In genomic region chr22:46011627-46012181, GRCh38 we compare ENCODE assay signal across 13 cellular contexts. TPM values are rescaled to one million over a fixed set of nuclear protein-coding genes. Genes with fewer than 3 reads are reported as not detected.
DNase-seq lines count a peak whose midpoint lies in the region; ATAC-seq and TF ChIP-seq lines count a peak whose summit lies in the region.
"Had no signal": no experiment of that assay in that cellular context is flagged by ENCODE, and none has a peak within 500 bp of the region (broad histone marks: within the 10 kb centered on the region; RNA-seq: fewer than 3 reads in every experiment).

No MANE protein-coding gene starts in this region.

- H2BK120ac ChIP-seq in trophoblast cell (ENCODE audit: insufficient read depth, low read length, poor library complexity): peak overlapping the region; percentile 18
- no peak overlapping the region for H2BK120ac ChIP-seq in H9 (ENCODE audit: low read depth, low read length, poor library complexity, severe bottlenecking)

- WGBS in trophoblast cell (ENCODE audit: extremely low coverage, insufficient coverage, insufficient read length): no CpG with 5 or more reads among the region's 18 CpGs
- WGBS in H9 (ENCODE audit: extremely low coverage, insufficient read length, low lambda C conversion rate): no CpG with 5 or more reads among the region's 18 CpGs

- peaks cover 1% of the 10 kb centered on the region for H3K27me3 Mint-ChIP-seq in activated T-helper 2 cell treated with anti-CD3 and anti-CD28 coated beads, Interferon-gamma antibody, Interleukin-2, Interleukin-4, amounts not matched to agents 10 μg/mL and 5 μg/mL and 100 μg/mL, durations not matched to agents 14 hours and 24 hours and 36 hours (ENCODE audit: low read depth)
- peaks cover 6% of the 10 kb centered on the region; the same call in 1 of the 2 replicates for H3K27me3 Mint-ChIP-seq in H9 (ENCODE audit: low read depth)
- H3K27me3 Mint-ChIP-seq: stimulated activated naive CD8-positive, alpha-beta T cell treated with anti-CD3 and anti-CD28 coated beads, Interleukin-15, amount 100 ng/mL, for 72 hours had no signal

- no peak overlapping the region for H2AFZ ChIP-seq in trophoblast cell (ENCODE audit: insufficient read depth, low read length, poor library complexity)
- no peak overlapping the region for H2AFZ ChIP-seq in H9 (ENCODE audit: low read length)

- H3K18ac ChIP-seq in trophoblast cell (ENCODE audit: low read length) (no peak overlapping the region), H9 (ENCODE audit: insufficient read length, low read depth, low read length) (no peak overlapping the region)

- H3K4me2 ChIP-seq in trophoblast cell (ENCODE audit: low read length): no peak overlapping the region
- no peak overlapping the region for H3K4me2 ChIP-seq in H9 (ENCODE audit: insufficient read depth, insufficient read length, low read length)

- TF ChIP-seq POLR2A in GM18505 (IDR thresholded peaks at IDR 0.05; ENCODE audit: borderline replicate concordance, extremely low read depth, insufficient read depth, insufficient read length): no peak

- no peaks in the 10 kb centered on the region for H3K36me3 ChIP-seq in BE2C
- H3K36me3 ChIP-seq in right atrium auricular region: no peaks in the 10 kb centered on the region
- no peaks in the 10 kb centered on the region for H3K36me3 ChIP-seq in trophoblast cell (ENCODE audit: control insufficient read depth in 1 of 2, insufficient read depth in 2 of 2, low read length in 2 of 2)

- no peak overlapping the region for H3K56ac ChIP-seq in H9 (ENCODE audit: insufficient read length, low read depth, low read length)

- H2AK5ac ChIP-seq in trophoblast cell (ENCODE audit: low read length): peak overlapping the region; percentile 40
- H2AK5ac ChIP-seq in H9 (ENCODE audit: insufficient read length, low read length): no peak overlapping the region

- peak; percentile 23 for DNase-seq in BE2C
- no peak for DNase-seq in activated T-helper 2 cell treated with anti-CD3 and anti-CD28 coated beads, Interferon-gamma antibody, Interleukin-2, Interleukin-4, amounts not matched to agents 10 μg/mL and 5 μg/mL and 100 μg/mL, durations not matched to agents 14 hours and 24 hours and 36 hours (ENCODE audit: low spot score)
- no peak for DNase-seq in right atrium auricular region (ENCODE audit: low spot score)
- no peak for DNase-seq in trophoblast cell
- no peak for DNase-seq in H9
- DNase-seq in activated CD4-positive, alpha-beta T cell treated with anti-CD3 and anti-CD28 coated beads for 48 hours: no peak
- DNase-seq: ACHN; activated CD4-positive, alpha-beta T cell treated with anti-CD3 and anti-CD28 coated beads, Interleukin-2, amount 10 ng/mL, durations not matched to agents 24 days and 14 days; activated naive CD4-positive, alpha-beta T cell; NCI-H82; stimulated activated naive CD8-positive, alpha-beta T cell treated with anti-CD3 and anti-CD28 coated beads, Interleukin-15, amount 100 ng/mL, for 72 hours had no signal

- H3K27me3 ChIP-seq in BE2C (no peaks in the 10 kb centered on the region), right atrium auricular region (no peaks in the 10 kb centered on the region), trophoblast cell (ENCODE audit: insufficient read depth, low read length) (no peaks in the 10 kb centered on the region), H9 (ENCODE audit: insufficient read depth, low read length) (no peaks in the 10 kb centered on the region)

- H4K20me1 ChIP-seq in H9 (ENCODE audit: control insufficient read depth, insufficient read depth, insufficient read length): no peaks in the 10 kb centered on the region

- no peak overlapping the region for H2BK15ac ChIP-seq in H9 (ENCODE audit: low read depth, low read length)

- H3K4ac ChIP-seq in trophoblast cell (ENCODE audit: low read depth, low read length) (no peak overlapping the region), H9 (ENCODE audit: low read depth, low read length) (no peak overlapping the region)

- no peak overlapping the region for H2BK20ac ChIP-seq in H9 (ENCODE audit: low read depth, low read length, poor library complexity, severe bottlenecking)

- no peak overlapping the region for H4K5ac ChIP-seq in H9 (ENCODE audit: insufficient read length, low read depth, low read length)

- H3K79me1 ChIP-seq in trophoblast cell (ENCODE audit: low read length): peaks cover 15% of the 10 kb centered on the region
- no peaks in the 10 kb centered on the region for H3K79me1 ChIP-seq in H9 (ENCODE audit: insufficient read depth, low read depth, low read length, poor library complexity, severe bottlenecking)

- H3K9me3 ChIP-seq in BE2C: no peaks in the 10 kb centered on the region
- H3K9me3 ChIP-seq in right atrium auricular region: peaks cover 0 to 7% of the 10 kb centered on the region in 2 donors
- H3K9me3 ChIP-seq in trophoblast cell (ENCODE audit: insufficient read depth, low read depth, low read length): peaks cover 2% of the 10 kb centered on the region
- H3K9me3 ChIP-seq in H9 (ENCODE audit: control insufficient read depth, low read depth, low read length): no peaks in the 10 kb centered on the region

- no peaks in the 10 kb centered on the region for H3K36me3 Mint-ChIP-seq in activated T-helper 2 cell treated with anti-CD3 and anti-CD28 coated beads, Interferon-gamma antibody, Interleukin-2, Interleukin-4, amounts not matched to agents 10 μg/mL and 5 μg/mL and 100 μg/mL, durations not matched to agents 14 hours and 24 hours and 36 hours (ENCODE audit: low read depth)
- H3K36me3 Mint-ChIP-seq in H9 (ENCODE audit: insufficient read depth in 1 of 3, low read depth in 3 of 3): no peaks in the 10 kb centered on the region

- peak overlapping the region; percentile 0 for H3K4me3 Mint-ChIP-seq in activated T-helper 2 cell treated with anti-CD3 and anti-CD28 coated beads, Interferon-gamma antibody, Interleukin-2, Interleukin-4, amounts not matched to agents 10 μg/mL and 5 μg/mL and 100 μg/mL, durations not matched to agents 14 hours and 24 hours and 36 hours (ENCODE audit: low read depth)
- H3K4me3 Mint-ChIP-seq in H9: peak overlapping the region in 1 of 2 experiments; percentile 48; a peak in 1 of 5 replicates
- H3K4me3 Mint-ChIP-seq: activated CD4-positive, alpha-beta T cell treated with anti-CD3 and anti-CD28 coated beads, Interleukin-2, amount 10 ng/mL, durations not matched to agents 24 days and 14 days; stimulated activated naive CD8-positive, alpha-beta T cell treated with anti-CD3 and anti-CD28 coated beads, Interleukin-15, amount 100 ng/mL, for 72 hours had no signal

- H4K8ac ChIP-seq in trophoblast cell (ENCODE audit: low read depth, low read length): no peak overlapping the region
- no peak overlapping the region for H4K8ac ChIP-seq in H9 (replicated peaks; ENCODE audit: insufficient read length, low read depth, low read length)

- H3K4me3 ChIP-seq in BE2C (ENCODE audit: low read depth, low read length) (no peak overlapping the region), right atrium auricular region (no peak overlapping the region), trophoblast cell (ENCODE audit: low read depth, low read length) (no peak overlapping the region)

- H3K9ac ChIP-seq in trophoblast cell (ENCODE audit: low read length) (no peak overlapping the region), H9 (ENCODE audit: extremely low read depth, insufficient read length, low read length) (no peak overlapping the region)

- intact Hi-C loops in activated T-helper 2 cell treated with anti-CD3 and anti-CD28 coated beads, Interferon-gamma antibody, Interleukin-2, Interleukin-4, amounts not matched to agents 10 μg/mL and 5 μg/mL and 100 μg/mL, durations not matched to agents 14 hours and 24 hours and 36 hours (cut with micrococcal nuclease): loop anchor here (2.0 kb wide), 1 partner anchor 285 kb away; the partner anchor contains the start of gene GTSE1

- H3K27ac ChIP-seq in right atrium auricular region (peak overlapping the region; percentile 92 to 97), trophoblast cell (ENCODE audit: low read depth, low read length) (no peak overlapping the region), H9 (ENCODE audit: insufficient read length, low read depth, low read length) (no peak overlapping the region)

- H3K4me1 ChIP-seq in BE2C (peaks cover 60% of the 10 kb centered on the region), right atrium auricular region (peaks cover 0 to 56% of the 10 kb centered on the region in 2 donors), trophoblast cell (ENCODE audit: control insufficient read depth in 1 of 2, insufficient read depth in 2 of 2, low read length in 2 of 2) (peaks cover 2 to 18% of the 10 kb centered on the region in 2 experiments), H9 (ENCODE audit: insufficient read depth, low read length) (no peaks in the 10 kb centered on the region)

- TF ChIP-seq CTCF in BE2C (IDR thresholded peaks at IDR 0.05; ENCODE audit: low read depth, low read length): no peak
- no peak for TF ChIP-seq CTCF in right atrium auricular region (IDR thresholded peaks at IDR 0.05)
- TF ChIP-seq CTCF in H9 (conservative IDR thresholded peaks at IDR 0.05): no peak

- H2BK5ac ChIP-seq in trophoblast cell (ENCODE audit: low read depth, low read length, poor library complexity) (no peak overlapping the region), H9 (ENCODE audit: insufficient read length, low read length) (no peak overlapping the region)

- H3K79me2 ChIP-seq in trophoblast cell (ENCODE audit: control insufficient read depth, insufficient read depth, low read length, poor library complexity) (peaks cover 5% of the 10 kb centered on the region), H9 (ENCODE audit: insufficient read depth, low read length) (no peaks in the 10 kb centered on the region)

- H3K23me2 ChIP-seq in H9 (ENCODE audit: insufficient read length, low read depth, low read length, poor library complexity, severe bottlenecking): peaks cover 4% of the 10 kb centered on the region

- ATAC-seq in GM21526 (IDR thresholded peaks at IDR 0.05; ENCODE audit: low FRiP score, unreplicated experiment) (no peak), GM18505 (IDR thresholded peaks at IDR 0.05; ENCODE audit: unreplicated experiment) (no peak)
- ATAC-seq: stimulated activated naive CD8-positive, alpha-beta T cell treated with anti-CD3 and anti-CD28 coated beads, Interleukin-15, amount 100 ng/mL, for 72 hours had no signal

- H3K27ac Mint-ChIP-seq in activated T-helper 2 cell treated with anti-CD3 and anti-CD28 coated beads, Interferon-gamma antibody, Interleukin-2, Interleukin-4, amounts not matched to agents 10 μg/mL and 5 μg/mL and 100 μg/mL, durations not matched to agents 14 hours and 24 hours and 36 hours: no peak overlapping the region
- H3K27ac Mint-ChIP-seq in H9: peak overlapping the region in 1 of 3 experiments; percentile 47; a peak in 1 of 7 replicates
- H3K27ac Mint-ChIP-seq: activated CD4-positive, alpha-beta T cell treated with anti-CD3 and anti-CD28 coated beads, Interleukin-2, amount 10 ng/mL, durations not matched to agents 24 days and 14 days had no signal

- H3K23ac ChIP-seq in trophoblast cell (ENCODE audit: low read length) (no peak overlapping the region), H9 (ENCODE audit: insufficient read length, low read depth, low read length) (no peak overlapping the region)

- no peaks in the 10 kb centered on the region for H3K9me3 Mint-ChIP-seq in activated T-helper 2 cell treated with anti-CD3 and anti-CD28 coated beads, Interferon-gamma antibody, Interleukin-2, Interleukin-4, amounts not matched to agents 10 μg/mL and 5 μg/mL and 100 μg/mL, durations not matched to agents 14 hours and 24 hours and 36 hours
- no peaks in the 10 kb centered on the region; a peak in 1 of 5 replicates for H3K9me3 Mint-ChIP-seq in H9
- H3K9me3 Mint-ChIP-seq: activated CD4-positive, alpha-beta T cell treated with anti-CD3 and anti-CD28 coated beads, Interleukin-2, amount 10 ng/mL, durations not matched to agents 24 days and 14 days; stimulated activated naive CD8-positive, alpha-beta T cell treated with anti-CD3 and anti-CD28 coated beads, Interleukin-15, amount 100 ng/mL, for 72 hours had no signal

- peak overlapping the region; percentile 15 for H4K91ac ChIP-seq in trophoblast cell (ENCODE audit: low read depth, low read length)
- H4K91ac ChIP-seq in H9 (ENCODE audit: insufficient read length, low read depth, low read length): no peak overlapping the region

- no peak overlapping the region for H3K14ac ChIP-seq in trophoblast cell (ENCODE audit: low read length)
- no peak overlapping the region for H3K14ac ChIP-seq in H9 (ENCODE audit: insufficient read depth, low read length)

- peak overlapping the region; percentile 19 for H2BK12ac ChIP-seq in trophoblast cell (ENCODE audit: low read length)
- H2BK12ac ChIP-seq in H9 (ENCODE audit: insufficient read length, low read depth, low read length): no peak overlapping the region

- H3T11ph ChIP-seq in H9 (ENCODE audit: low read length): no peak overlapping the region

- H3K4me1 Mint-ChIP-seq in activated T-helper 2 cell treated with anti-CD3 and anti-CD28 coated beads, Interferon-gamma antibody, Interleukin-2, Interleukin-4, amounts not matched to agents 10 μg/mL and 5 μg/mL and 100 μg/mL, durations not matched to agents 14 hours and 24 hours and 36 hours (ENCODE audit: low read depth): peaks cover 4% of the 10 kb centered on the region
- H3K4me1 Mint-ChIP-seq in H9: peaks cover 9 to 13% of the 10 kb centered on the region in 2 experiments

- H4K12ac ChIP-seq in trophoblast cell (ENCODE audit: low read depth, low read length): no peak overlapping the region

RNA-seq across cellular contexts. Expression of gene WNT7B, which starts 34.7 kb away (rescaled TPM):
- not detected for polyA plus RNA-seq in BE2C (2012; ENCODE audit: insufficient read depth, insufficient read length, low read depth)
- total RNA-seq in activated T-helper 2 cell treated with anti-CD3 and anti-CD28 coated beads, Interferon-gamma antibody, Interleukin-2, Interleukin-4, amounts not matched to agents 10 μg/mL and 5 μg/mL and 100 μg/mL, durations not matched to agents 14 hours and 24 hours and 36 hours: not detected in 2 replicates
- total RNA-seq in right atrium auricular region: under 1 TPM in 1 of 2 donors, not detected in 1; 0.19 TPM
- 5.9 and 6.1 TPM in 2 replicates for polyA plus RNA-seq in trophoblast cell (2013)
- 0.09 and 0.31 TPM in 2 replicates for total RNA-seq in H9 (2021)
- total RNA-seq: activated CD4-positive, alpha-beta T cell treated with anti-CD3 and anti-CD28 coated beads, Interleukin-2, amount 10 ng/mL, durations not matched to agents 24 days and 14 days had no signal

Comparison
In these comparisons a context has a peak if more than half of its experiments do, and no peak if none do; other contexts are left out.
1. H3K27ac ChIP-seq: peak in right atrium auricular region (2 of 2); none in trophoblast cell (single experiment) and H9 (single experiment).